In the genomic region with DNA sequence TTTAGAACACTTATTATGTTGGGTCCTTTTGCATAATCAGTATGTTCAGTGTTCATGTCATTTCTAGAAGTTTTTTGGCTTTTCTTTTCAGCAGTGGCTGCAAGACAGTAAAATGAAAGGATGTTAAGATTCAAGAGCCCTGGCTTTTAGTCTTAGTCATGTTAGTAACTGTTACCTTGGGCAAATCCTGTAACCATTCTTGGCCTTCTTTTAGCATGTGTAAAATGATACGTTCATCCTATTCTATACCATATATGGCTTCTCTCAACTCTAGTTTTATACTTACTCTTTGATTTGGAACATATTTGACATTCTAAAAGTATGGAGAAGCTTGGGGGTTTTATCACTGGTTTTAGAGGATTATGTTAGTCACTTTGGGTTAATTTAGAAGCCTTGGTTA, we compare ENCODE assay signal across 2 cellular contexts.
TF ChIP-seq lines count a peak whose summit lies in the region.

No MANE protein-coding gene starts in this region.

TF ChIP-seq in GM12878, 131 proteins besides CTCF, POLR2A, EP300 and RAD21:
- TF ChIP-seq ESRRA (IDR thresholded peaks at IDR 0.05; ENCODE audit: low read length) (no peak), TARDBP (IDR thresholded peaks at IDR 0.05; ENCODE audit: borderline replicate concordance) (no peak), IKZF1 (conservative IDR thresholded peaks at IDR 0.05) (no peak), IRF4 (IDR thresholded peaks at IDR 0.05; ENCODE audit: low read depth, low read length) (no peak), CREB1 (IDR thresholded peaks at IDR 0.05; ENCODE audit: low read depth) (no peak), YY1 (IDR thresholded peaks at IDR 0.05; ENCODE audit: low read depth, low read length) (no peak), RB1 (IDR thresholded peaks at IDR 0.05; ENCODE audit: borderline replicate concordance) (no peak), HDGF (IDR thresholded peaks at IDR 0.05) (no peak), WRNIP1 (IDR thresholded peaks at IDR 0.05; ENCODE audit: borderline replicate concordance, low read depth, low read length) (no peak)
- TF ChIP-seq, protein P1, sequence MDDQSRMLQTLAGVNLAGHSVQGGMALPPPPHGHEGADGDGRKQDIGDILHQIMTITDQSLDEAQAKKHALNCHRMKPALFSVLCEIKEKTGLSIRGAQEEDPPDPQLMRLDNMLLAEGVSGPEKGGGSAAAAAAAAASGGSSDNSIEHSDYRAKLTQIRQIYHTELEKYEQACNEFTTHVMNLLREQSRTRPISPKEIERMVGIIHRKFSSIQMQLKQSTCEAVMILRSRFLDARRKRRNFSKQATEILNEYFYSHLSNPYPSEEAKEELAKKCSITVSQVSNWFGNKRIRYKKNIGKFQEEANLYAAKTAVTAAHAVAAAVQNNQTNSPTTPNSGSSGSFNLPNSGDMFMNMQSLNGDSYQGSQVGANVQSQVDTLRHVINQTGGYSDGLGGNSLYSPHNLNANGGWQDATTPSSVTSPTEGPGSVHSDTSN (IDR thresholded peaks at IDR 0.05; ENCODE audit: insufficient replicate concordance, low read depth, low read length), result no peak
TF ChIP-seq in GM12878: peak in this region for 0.

TF ChIP-seq in HEK293T, 16 proteins besides CTCF, POLR2A, EP300 and RAD21:
- TF ChIP-seq L3MBTL2 (conservative IDR thresholded peaks at IDR 0.05), result no peak
- TF ChIP-seq ARNT (IDR thresholded peaks at IDR 0.05), result no peak
- TF ChIP-seq TARDBP (IDR thresholded peaks at IDR 0.05), result no peak
- TF ChIP-seq FOXM1 (IDR thresholded peaks at IDR 0.05; ENCODE audit: borderline replicate concordance), result no peak
- no peak for TF ChIP-seq FOXA1 (IDR thresholded peaks at IDR 0.05)
- no peak for TF ChIP-seq SUZ12 (IDR thresholded peaks at IDR 0.05)
- TF ChIP-seq CTBP1 (IDR thresholded peaks at IDR 0.05; ENCODE audit: borderline replicate concordance), result no peak
- TF ChIP-seq LEF1 (IDR thresholded peaks at IDR 0.05; ENCODE audit: borderline replicate concordance), result no peak
- TF ChIP-seq, protein P2, sequence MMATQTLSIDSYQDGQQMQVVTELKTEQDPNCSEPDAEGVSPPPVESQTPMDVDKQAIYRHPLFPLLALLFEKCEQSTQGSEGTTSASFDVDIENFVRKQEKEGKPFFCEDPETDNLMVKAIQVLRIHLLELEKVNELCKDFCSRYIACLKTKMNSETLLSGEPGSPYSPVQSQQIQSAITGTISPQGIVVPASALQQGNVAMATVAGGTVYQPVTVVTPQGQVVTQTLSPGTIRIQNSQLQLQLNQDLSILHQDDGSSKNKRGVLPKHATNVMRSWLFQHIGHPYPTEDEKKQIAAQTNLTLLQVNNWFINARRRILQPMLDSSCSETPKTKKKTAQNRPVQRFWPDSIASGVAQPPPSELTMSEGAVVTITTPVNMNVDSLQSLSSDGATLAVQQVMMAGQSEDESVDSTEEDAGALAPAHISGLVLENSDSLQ (IDR thresholded peaks at IDR 0.05), result no peak
- no peak for TF ChIP-seq ZNF384 (IDR thresholded peaks at IDR 0.05)
- TF ChIP-seq NFRKB (IDR thresholded peaks at IDR 0.05), result no peak
